ENCODE assay signal across 7 cellular contexts in genomic region chr14:91087470-91087869, GRCh38. TPM values are rescaled to one million over a fixed set of nuclear protein-coding genes. Genes with fewer than 3 reads are reported as not detected.
DNase-seq lines count a peak whose midpoint lies in the region; ATAC-seq and TF ChIP-seq lines count a peak whose summit lies in the region.
"Not testable (repeated sequence)": the region's sequence is repeated elsewhere in the genome, so short reads cannot be mapped to it uniquely, and the experiment has no call there.

No MANE protein-coding gene starts in this region.

- DNase-seq in Peyer's patch (peak in 1 of 3 donors; percentile 50), colonic mucosa (peak; percentile 68), foreskin keratinocyte (peak; percentile 63 to 80)
- not testable (repeated sequence) for DNase-seq in lower lobe of right lung; stimulated activated naive CD8-positive, alpha-beta T cell treated with anti-CD3 and anti-CD28 coated beads, Interleukin-15, amount 100 ng/mL, for 72 hours

- H3K9ac ChIP-seq in colonic mucosa (ENCODE audit: low read depth in 2 of 2, low read length in 2 of 2) (peak overlapping the region in 1 of 2 donors; percentile 62), mucosa of stomach (ENCODE audit: low read length) (peak overlapping the region; percentile 35)

- H3K4me3 Mint-ChIP-seq in activated naive CD4-positive, alpha-beta T cell treated with anti-CD3 and anti-CD28 coated beads, Interleukin-2, amount 50 U/mL, for 24 hours; stimulated activated naive CD8-positive, alpha-beta T cell treated with anti-CD3 and anti-CD28 coated beads, Interleukin-15, amount 100 ng/mL, for 72 hours: not testable (repeated sequence)

- H3K4me1 ChIP-seq in Peyer's patch (peaks cover 0 to 25% (median 0%) of the 10 kb centered on the region in 4 donors), mucosa of stomach (ENCODE audit: control insufficient read depth, insufficient read depth, low read length) (peaks cover 38% of the 10 kb centered on the region)
- not testable (repeated sequence) for H3K4me1 ChIP-seq in colonic mucosa, foreskin keratinocyte, lower lobe of right lung

- not testable (repeated sequence) for H3K27me3 Mint-ChIP-seq in activated naive CD4-positive, alpha-beta T cell treated with anti-CD3 and anti-CD28 coated beads, Interleukin-2, amount 50 U/mL, for 24 hours
- peaks cover 19% of the 10 kb centered on the region for H3K27me3 Mint-ChIP-seq in stimulated activated naive CD8-positive, alpha-beta T cell treated with anti-CD3 and anti-CD28 coated beads, Interleukin-15, amount 100 ng/mL, for 72 hours

- not testable (repeated sequence) for H3K27me3 ChIP-seq in Peyer's patch; colonic mucosa; foreskin keratinocyte; lower lobe of right lung (ENCODE audit: low read depth); mucosa of stomach (ENCODE audit: control insufficient read depth, insufficient read depth, low read length)

- TF ChIP-seq CTCF in Peyer's patch (IDR thresholded peaks at IDR 0.05); colonic mucosa (IDR thresholded peaks at IDR 0.05); foreskin keratinocyte (conservative IDR thresholded peaks at IDR 0.05); lower lobe of right lung (IDR thresholded peaks at IDR 0.05): not testable (repeated sequence)

- H3K9me3 ChIP-seq in Peyer's patch; colonic mucosa; lower lobe of right lung; mucosa of stomach (ENCODE audit: control insufficient read depth, low read length): not testable (repeated sequence)

- not testable (repeated sequence) for TF ChIP-seq POLR2A in Peyer's patch (IDR thresholded peaks at IDR 0.05)

- not testable (repeated sequence) for H3K4me3 ChIP-seq in Peyer's patch; colonic mucosa; lower lobe of right lung; mucosa of stomach (ENCODE audit: low read length)

- intact Hi-C loops in colonic mucosa (cut with DNase I); lower lobe of right lung (cut with DNase I): not testable (repeated sequence)

- not testable (repeated sequence) for H3K36me3 Mint-ChIP-seq in activated naive CD4-positive, alpha-beta T cell treated with anti-CD3 and anti-CD28 coated beads, Interleukin-2, amount 50 U/mL, for 24 hours

- H3K4me1 Mint-ChIP-seq in activated naive CD4-positive, alpha-beta T cell treated with anti-CD3 and anti-CD28 coated beads, Interleukin-2, amount 50 U/mL, for 24 hours, result peaks cover 12% of the 10 kb centered on the region
- H3K4me1 Mint-ChIP-seq in stimulated activated naive CD8-positive, alpha-beta T cell treated with anti-CD3 and anti-CD28 coated beads, Interleukin-15, amount 100 ng/mL, for 72 hours, result peaks cover 35% of the 10 kb centered on the region

- H3K27ac Mint-ChIP-seq in activated naive CD4-positive, alpha-beta T cell treated with anti-CD3 and anti-CD28 coated beads, Interleukin-2, amount 50 U/mL, for 24 hours, result peak overlapping the region; percentile 19
- peak overlapping the region; percentile 74 to 89 for H3K27ac Mint-ChIP-seq in stimulated activated naive CD8-positive, alpha-beta T cell treated with anti-CD3 and anti-CD28 coated beads, Interleukin-15, amount 100 ng/mL, for 72 hours

- not testable (repeated sequence) for H3K9me3 Mint-ChIP-seq in activated naive CD4-positive, alpha-beta T cell treated with anti-CD3 and anti-CD28 coated beads, Interleukin-2, amount 50 U/mL, for 24 hours; stimulated activated naive CD8-positive, alpha-beta T cell treated with anti-CD3 and anti-CD28 coated beads, Interleukin-15, amount 100 ng/mL, for 72 hours

- H3K27ac ChIP-seq in Peyer's patch (peak overlapping the region in 3 of 4 donors; percentile 41 to 69 (median 44)), colonic mucosa (peak overlapping the region; percentile 78), lower lobe of right lung (peak overlapping the region; percentile 5)
- H3K27ac ChIP-seq in foreskin keratinocyte, result not testable (repeated sequence)

- H3K36me3 ChIP-seq in Peyer's patch; colonic mucosa; lower lobe of right lung; mucosa of stomach (ENCODE audit: control insufficient read depth, insufficient read depth, low read length): not testable (repeated sequence)

- ATAC-seq in foreskin keratinocyte (peak; percentile 14), lower lobe of right lung (peak in 1 of 2 donors; percentile 53)
- ATAC-seq in stimulated activated naive CD8-positive, alpha-beta T cell treated with anti-CD3 and anti-CD28 coated beads, Interleukin-15, amount 100 ng/mL, for 72 hours, result not testable (repeated sequence)

RNA-seq across cellular contexts. Expression of gene DGLUCY, which starts 26.4 kb away (rescaled TPM):
- 100 to 1,000 TPM in 2 of 4 donors, 10 to 100 TPM in 2; 47.1 to 145 (median 102) TPM for total RNA-seq in Peyer's patch
- total RNA-seq in colonic mucosa, result 100 to 1,000 TPM in 1 of 2 donors, 10 to 100 TPM in 1; 67.3 to 105 TPM
- 29.8 and 33.2 TPM in 2 replicates for total RNA-seq in foreskin keratinocyte
- 18.2 and 18.8 TPM in 2 replicates for polyA plus RNA-seq in foreskin keratinocyte
- 102 TPM for total RNA-seq in lower lobe of right lung

RNA-seq across cellular contexts. Expression of gene RPS6KA5, which starts 27.0 kb away (rescaled TPM):
- total RNA-seq in Peyer's patch, result 10 to 100 TPM; 10.3 to 15.1 (median 10.6) TPM
- 10 to 100 TPM; 15.2 to 19.2 TPM for total RNA-seq in colonic mucosa
- total RNA-seq in foreskin keratinocyte, result 2.4 and 3.1 TPM in 2 replicates
- 0.36 and 0.60 TPM in 2 replicates for polyA plus RNA-seq in foreskin keratinocyte
- 11.3 TPM for total RNA-seq in lower lobe of right lung
